Comparison of ENCODE assay signal across 8 cellular contexts in the genomic region with DNA sequence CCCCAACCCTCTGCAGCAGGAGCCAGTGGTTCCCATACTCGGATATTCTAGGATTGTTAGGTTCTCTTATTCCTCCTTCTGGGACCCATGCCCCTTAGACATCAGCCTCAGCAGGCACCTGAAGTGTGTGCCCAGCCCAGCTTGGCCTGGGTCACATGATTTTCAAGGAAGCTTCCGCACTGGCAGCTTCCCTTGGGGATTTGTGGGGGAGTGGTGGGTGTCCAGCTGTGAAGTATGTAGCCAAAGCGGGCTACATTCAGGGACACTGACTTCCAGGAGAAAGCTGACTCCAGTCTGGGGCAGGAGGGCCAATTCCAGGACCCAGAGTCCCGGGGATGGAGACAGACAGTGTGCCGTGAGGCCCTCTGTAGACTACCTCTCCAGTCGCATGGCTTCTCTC.
DNase-seq lines count a peak whose midpoint lies in the region; ATAC-seq and TF ChIP-seq lines count a peak whose summit lies in the region.

No MANE protein-coding gene starts in this region.

- no peaks in the 10 kb centered on the region for H3K36me3 ChIP-seq in RWPE2 (ENCODE audit: low read depth)
- H3K36me3 ChIP-seq in effector memory CD4-positive, alpha-beta T cell (ENCODE audit: control insufficient read depth, insufficient read depth, low read length), result no peaks in the 10 kb centered on the region
- peaks cover 0 to 3% of the 10 kb centered on the region in 2 donors for H3K36me3 ChIP-seq in muscle layer of duodenum (ENCODE audit: control insufficient read depth in 1 of 2, insufficient read depth in 2 of 2, low read length in 2 of 2)

- H3K27me3 ChIP-seq in RWPE2 (ENCODE audit: insufficient read depth, poor library complexity, severe bottlenecking) (no peaks in the 10 kb centered on the region), muscle layer of duodenum (ENCODE audit: low read depth, low read length) (no peaks in the 10 kb centered on the region)
- H3K27me3 ChIP-seq in effector memory CD4-positive, alpha-beta T cell (replicated peaks; ENCODE audit: control insufficient read depth, insufficient read depth, low read length, poor library complexity, severe bottlenecking), result no peaks in the 10 kb centered on the region

- H3K4me3 ChIP-seq in RWPE2 (ENCODE audit: severe bottlenecking) (peak overlapping the region; percentile 77), muscle layer of duodenum (ENCODE audit: low read depth in 1 of 2, low read length in 2 of 2) (peak overlapping the region; percentile 70 to 83)
- H3K4me3 ChIP-seq in effector memory CD4-positive, alpha-beta T cell (ENCODE audit: insufficient read depth, low read depth, low read length, poor library complexity, severe bottlenecking), result peak overlapping the region; percentile 88

- H3K9me3 ChIP-seq in RWPE2 (ENCODE audit: severe bottlenecking) (no peaks in the 10 kb centered on the region), muscle layer of duodenum (ENCODE audit: control insufficient read depth in 1 of 2, low read length in 2 of 2) (no peaks in the 10 kb centered on the region)
- H3K9me3 ChIP-seq in effector memory CD4-positive, alpha-beta T cell (ENCODE audit: control insufficient read depth, low read length), result no peaks in the 10 kb centered on the region

- DNase-seq in NCI-H2227 (lab: John Stamatoyannopoulos, UW; ENCODE audit: unreplicated experiment) (peak; percentile 18), NCI-H2227 treated with DMSO at 0.1 percent for 48 hours (lab: John Stamatoyannopoulos, UW) (no peak), RWPE2 (ENCODE audit: low spot score) (no peak), SIG-M5 (lab: John Stamatoyannopoulos, UW) (no peak), SW480 (ENCODE audit: low spot score) (no peak), AG08395 (ENCODE audit: low spot score) (no peak)
- no peak for DNase-seq in effector memory CD4-positive, alpha-beta T cell

- H3K4me1 ChIP-seq in RWPE2 (ENCODE audit: insufficient read depth, poor library complexity, severe bottlenecking), result peaks cover 46% of the 10 kb centered on the region
- H3K4me1 ChIP-seq in effector memory CD4-positive, alpha-beta T cell (ENCODE audit: control insufficient read depth, insufficient read depth, low read length, poor library complexity, severe bottlenecking), result peaks cover 50% of the 10 kb centered on the region
- peaks cover 34 to 46% of the 10 kb centered on the region in 2 donors for H3K4me1 ChIP-seq in muscle layer of duodenum (ENCODE audit: control insufficient read depth in 1 of 2, insufficient read depth in 2 of 2, low read length in 2 of 2)

- no peak for TF ChIP-seq CTCF in RWPE2 (IDR thresholded peaks at IDR 0.05; ENCODE audit: poor library complexity, severe bottlenecking)

- ATAC-seq in RWPE2 (ENCODE audit: low read depth), result no peak

- H3K27ac ChIP-seq in RWPE2 (ENCODE audit: poor library complexity, severe bottlenecking) (peak overlapping the region; percentile 73), muscle layer of duodenum (ENCODE audit: low read length) (peak overlapping the region; percentile 85)
- peak overlapping the region; percentile 95 for H3K27ac ChIP-seq in effector memory CD4-positive, alpha-beta T cell (ENCODE audit: insufficient read depth, low read length, poor library complexity, severe bottlenecking)
